Comparison of ENCODE assay signal across 8 cellular contexts in the genomic region with DNA sequence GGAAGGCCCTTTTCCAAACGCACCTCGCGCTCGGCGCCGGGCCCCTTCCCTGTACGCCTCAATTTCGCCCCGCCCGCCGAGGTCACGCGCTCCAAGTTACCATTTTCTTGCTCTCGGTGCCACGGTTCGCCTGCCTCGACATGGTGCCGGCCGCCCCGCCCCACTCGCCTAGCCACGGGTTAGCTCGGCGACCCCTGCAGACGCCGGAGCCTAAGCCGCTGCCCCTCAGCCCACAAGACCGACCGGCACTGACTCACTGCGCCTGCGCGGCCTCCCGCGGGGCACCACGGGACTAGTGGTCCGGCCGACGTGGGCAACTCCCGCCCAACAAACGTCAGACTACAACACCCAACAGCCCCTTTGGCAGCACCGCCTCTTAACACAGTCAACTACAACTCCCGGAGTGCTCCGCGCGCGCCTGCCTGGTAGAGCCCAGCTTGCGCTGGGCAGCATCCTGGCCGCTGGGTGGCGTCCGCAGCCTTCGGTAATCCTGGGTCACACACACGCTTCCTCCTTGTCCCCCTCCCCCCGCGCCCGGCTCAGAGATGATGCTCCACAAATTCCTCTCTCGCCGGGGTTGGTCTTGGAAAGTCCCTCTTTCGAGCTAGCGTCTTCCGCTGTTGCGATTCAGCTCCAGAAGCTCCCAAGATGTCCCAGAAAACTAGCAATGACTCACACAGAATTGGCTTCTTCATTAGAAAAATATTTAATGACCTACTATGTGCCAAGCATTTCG. TPM values are rescaled to one million over a fixed set of nuclear protein-coding genes. Genes with fewer than 3 reads are reported as not detected.
A peak's percentile ranks its signal among the peaks of the same experiment; 100 is the strongest.
DNase-seq lines count a peak whose midpoint lies in the region; ATAC-seq, FAIRE-seq and TF ChIP-seq lines count a peak whose summit lies in the region.

Gene TRAPPC3, minus strand, starts transcription at position 250 of the 736 bp plus-strand sequence. Its CDS starts 108 bp downstream, at position 142.

- H3K27ac ChIP-seq in angular gyrus (ENCODE audit: low read depth, low read length) (peak within 1 kb of the TSS; percentile 87), psoas muscle (peak within 1 kb of the TSS; percentile 93)

- peaks cover 39% of the 10 kb centered on the region for H3K4me1 ChIP-seq in psoas muscle

- TF ChIP-seq CTCF in psoas muscle (IDR thresholded peaks at IDR 0.05), result peak; percentile 87

- peak within 1 kb of the TSS; percentile 79 for H3K4me3 ChIP-seq in psoas muscle

- no peaks in the 10 kb centered on the region for H3K27me3 ChIP-seq in psoas muscle (ENCODE audit: insufficient read depth in 3 of 3, low read length in 2 of 3)

- peaks cover 0 to 10% of the 10 kb centered on the region in 2 donors for H3K36me3 ChIP-seq in psoas muscle (ENCODE audit: insufficient read depth in 1 of 2, low read depth in 1 of 2)

- intact Hi-C loops in left ventricle myocardium superior (cut with micrococcal nuclease), result loop anchor here (5.0 kb wide), 1 partner anchor 138 kb away; no protein-coding TSS in a partner anchor
- intact Hi-C loops in psoas muscle (cut with DNase I), result loop anchor here (1.0 to 5.0 kb wide), 3 partner anchors 39 to 273 kb away; no protein-coding TSS in a partner anchor

- FAIRE-seq in urothelium cell line (lab: Jason Lieb, UNC), result peak; percentile 72

- DNase-seq in NCI-H187 (lab: John Stamatoyannopoulos, UW) (peak; percentile 95 to 97), T-helper 2 cell (peak; percentile 99 to 100 (median 99)), left ventricle myocardium superior (peak; percentile 100), psoas muscle (peak; percentile 100), urothelium cell line (ENCODE audit: low spot score) (peak; percentile 98)

- ATAC-seq in GM18499 (IDR thresholded peaks at IDR 0.05; ENCODE audit: insufficient read depth, unreplicated experiment) (peak; percentile 79), HG02943 (IDR thresholded peaks at IDR 0.05; ENCODE audit: low read depth, unreplicated experiment) (peak; percentile 88), left ventricle myocardium superior (peak; percentile 89), psoas muscle (peak; percentile 88 to 92 (median 90))

- H3K9me3 ChIP-seq in psoas muscle, result no peaks in the 10 kb centered on the region

- 0 to 1% (median 0%) methylated on average over 58 to 62 of the region's 62 CpGs for WGBS in psoas muscle, 3 donors

RNA-seq across cellular contexts. Expression of gene TRAPPC3, which starts in this region (rescaled TPM):
- total RNA-seq in left ventricle myocardium superior, result 57.8 TPM
- 10 to 100 TPM; 34.8 to 44.4 (median 38.7) TPM for total RNA-seq in psoas muscle
- 10 to 100 TPM; 43.8 to 91.8 (median 73.0) TPM for polyA plus RNA-seq in psoas muscle

Comparison
In these comparisons a context has a peak if more than half of its experiments do, and no peak if none do; other contexts are left out.
1. Peak in every context shown above with its lines: DNase-seq, ATAC-seq, H3K4me3 ChIP-seq and H3K27ac ChIP-seq.